In the genomic region with DNA sequence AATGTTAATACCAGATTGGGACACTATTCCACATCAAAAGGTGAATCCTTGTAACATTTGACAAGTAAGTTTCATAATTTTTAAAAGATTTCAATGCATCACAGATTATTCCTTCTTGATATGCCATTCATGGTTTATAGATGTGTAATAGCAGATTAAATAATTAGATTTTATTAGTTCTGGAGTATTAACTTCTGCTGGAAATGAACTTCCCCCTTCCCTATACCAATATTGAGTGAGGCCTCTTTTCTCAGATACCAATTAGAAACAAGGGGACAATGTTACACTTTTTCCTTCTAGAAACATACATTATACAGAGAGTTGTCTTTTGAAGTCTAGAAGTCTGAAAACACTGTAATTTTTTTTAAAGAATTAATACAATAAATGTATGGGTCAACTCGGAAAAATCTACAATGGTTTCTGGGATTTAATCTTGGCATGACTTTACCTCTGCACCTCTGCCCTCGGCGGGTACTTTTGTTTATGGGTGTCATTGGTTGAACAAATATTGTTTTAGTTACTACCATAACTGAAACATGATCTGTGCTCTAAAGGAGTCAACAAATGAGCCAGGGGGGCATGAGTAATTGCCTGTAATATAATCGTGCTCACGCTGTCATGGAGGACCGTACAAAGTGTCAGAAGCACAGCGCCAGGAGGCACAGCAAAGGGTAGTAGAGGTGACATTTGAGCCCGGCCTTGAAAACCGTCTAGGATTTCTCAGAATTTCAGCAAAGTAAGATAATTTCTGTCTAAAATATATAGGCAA, we compare ENCODE assay signal across 13 cellular contexts. TPM values are rescaled to one million over a fixed set of nuclear protein-coding genes. Genes with fewer than 3 reads are reported as not detected.
DNase-seq lines count a peak whose midpoint lies in the region; ATAC-seq, FAIRE-seq and TF ChIP-seq lines count a peak whose summit lies in the region.
"Had no signal": no experiment of that assay in that cellular context is flagged by ENCODE, and none has a peak within 500 bp of the region (broad histone marks: within the 10 kb centered on the region; RNA-seq: fewer than 3 reads in every experiment).

No MANE protein-coding gene starts in this region.

- DNase-seq in T-helper 1 cell (no peak), NCI-H2081 (lab: John Stamatoyannopoulos, UW) (peak; percentile 84 to 91), gastrocnemius medialis (peak; percentile 71 to 76), GM12892 (ENCODE audit: insufficient read length) (no peak)
- no peak for DNase-seq in activated T-helper 2 cell treated with anti-CD3 and anti-CD28 coated beads, Interferon-gamma antibody, Interleukin-2, Interleukin-4, amounts not matched to agents 10 μg/mL and 5 μg/mL and 100 μg/mL, durations not matched to agents 14 hours and 24 hours and 36 hours (ENCODE audit: low spot score)
- DNase-seq: activated T-cell treated with anti-CD3 and anti-CD28 coated beads, Interleukin-2, amount 50 U/mL, for 24 hours had no signal

- no peaks in the 10 kb centered on the region for H3K27me3 ChIP-seq in gastrocnemius medialis

- peaks cover 31 to 34% of the 10 kb centered on the region in 2 donors for H3K4me1 ChIP-seq in gastrocnemius medialis

- H3K27ac ChIP-seq in gastrocnemius medialis: peak overlapping the region; percentile 73 to 77 (median 76)
- H3K27ac ChIP-seq: VCaP had no signal

- TF ChIP-seq POLR2A in gastrocnemius medialis (IDR thresholded peaks at IDR 0.05) (no peak), GM12892 (IDR thresholded peaks at IDR 0.05; ENCODE audit: low read depth, low read length) (no peak)

- H3K27me3 Mint-ChIP-seq in T-helper 1 cell treated with Interleukin-12 subunit alpha and Interleukin-12 subunit beta and Interleukin-4 antibody, amounts not matched to agents 30 μg/mL and 1 μg/mL, for 36 hours (ENCODE audit: low read depth): no peaks in the 10 kb centered on the region
- H3K27me3 Mint-ChIP-seq in activated T-helper 2 cell treated with anti-CD3 and anti-CD28 coated beads, Interferon-gamma antibody, Interleukin-2, Interleukin-4, amounts not matched to agents 10 μg/mL and 5 μg/mL and 100 μg/mL, durations not matched to agents 14 hours and 24 hours and 36 hours (ENCODE audit: low read depth): no peaks in the 10 kb centered on the region
- H3K27me3 Mint-ChIP-seq: activated T-cell treated with anti-CD3 and anti-CD28 coated beads, Interleukin-2, amount 50 U/mL, for 24 hours; central memory CD8-positive, alpha-beta T cell; natural killer cell treated with Interleukin-12 subunit alpha and Interleukin-12 subunit beta and Interleukin-15 and Interleukin-18, amount 100 ng/mL, for 72 hours had no signal

- FAIRE-seq in GM12892 (lab: Jason Lieb, UNC): no peak
- FAIRE-seq: A204.1 had no signal

- peak overlapping the region; percentile 12 for H3K4me3 Mint-ChIP-seq in T-helper 1 cell treated with Interleukin-12 subunit alpha and Interleukin-12 subunit beta and Interleukin-4 antibody, amounts not matched to agents 30 μg/mL and 1 μg/mL, for 36 hours
- H3K4me3 Mint-ChIP-seq in activated T-helper 2 cell treated with anti-CD3 and anti-CD28 coated beads, Interferon-gamma antibody, Interleukin-2, Interleukin-4, amounts not matched to agents 10 μg/mL and 5 μg/mL and 100 μg/mL, durations not matched to agents 14 hours and 24 hours and 36 hours (ENCODE audit: low read depth): no peak overlapping the region
- H3K4me3 Mint-ChIP-seq: activated T-cell treated with anti-CD3 and anti-CD28 coated beads, Interleukin-2, amount 50 U/mL, for 24 hours; central memory CD8-positive, alpha-beta T cell had no signal

- H3K9me3 ChIP-seq in gastrocnemius medialis: no peaks in the 10 kb centered on the region

- intact Hi-C loops in activated T-helper 2 cell treated with anti-CD3 and anti-CD28 coated beads, Interferon-gamma antibody, Interleukin-2, Interleukin-4, amounts not matched to agents 10 μg/mL and 5 μg/mL and 100 μg/mL, durations not matched to agents 14 hours and 24 hours and 36 hours (cut with micrococcal nuclease): no loop called here
- intact Hi-C loops in gastrocnemius medialis (cut with DNase I; ENCODE audit: low total_unique reads): no loop called here

- ATAC-seq in gastrocnemius medialis (peak; percentile 78 to 85), HG02938 (IDR thresholded peaks at IDR 0.05; ENCODE audit: unreplicated experiment) (no peak), GM19035 (IDR thresholded peaks at IDR 0.05; ENCODE audit: unreplicated experiment) (no peak)
- ATAC-seq: natural killer cell treated with Interleukin-12 subunit alpha and Interleukin-12 subunit beta and Interleukin-15 and Interleukin-18, amount 100 ng/mL, for 72 hours had no signal

- H3K9me3 Mint-ChIP-seq in T-helper 1 cell treated with Interleukin-12 subunit alpha and Interleukin-12 subunit beta and Interleukin-4 antibody, amounts not matched to agents 30 μg/mL and 1 μg/mL, for 36 hours: no peaks in the 10 kb centered on the region
- no peaks in the 10 kb centered on the region for H3K9me3 Mint-ChIP-seq in activated T-helper 2 cell treated with anti-CD3 and anti-CD28 coated beads, Interferon-gamma antibody, Interleukin-2, Interleukin-4, amounts not matched to agents 10 μg/mL and 5 μg/mL and 100 μg/mL, durations not matched to agents 14 hours and 24 hours and 36 hours
- H3K9me3 Mint-ChIP-seq: activated T-cell treated with anti-CD3 and anti-CD28 coated beads, Interleukin-2, amount 50 U/mL, for 24 hours; central memory CD8-positive, alpha-beta T cell; natural killer cell treated with Interleukin-12 subunit alpha and Interleukin-12 subunit beta and Interleukin-15 and Interleukin-18, amount 100 ng/mL, for 72 hours had no signal

- peaks cover 32% of the 10 kb centered on the region for H3K4me1 Mint-ChIP-seq in T-helper 1 cell treated with Interleukin-12 subunit alpha and Interleukin-12 subunit beta and Interleukin-4 antibody, amounts not matched to agents 30 μg/mL and 1 μg/mL, for 36 hours (ENCODE audit: low read depth)
- H3K4me1 Mint-ChIP-seq in activated T-helper 2 cell treated with anti-CD3 and anti-CD28 coated beads, Interferon-gamma antibody, Interleukin-2, Interleukin-4, amounts not matched to agents 10 μg/mL and 5 μg/mL and 100 μg/mL, durations not matched to agents 14 hours and 24 hours and 36 hours (ENCODE audit: low read depth): peaks cover 42% of the 10 kb centered on the region

- no peak overlapping the region for H3K27ac Mint-ChIP-seq in T-helper 1 cell treated with Interleukin-12 subunit alpha and Interleukin-12 subunit beta and Interleukin-4 antibody, amounts not matched to agents 30 μg/mL and 1 μg/mL, for 36 hours
- peak overlapping the region; percentile 74 for H3K27ac Mint-ChIP-seq in activated T-helper 2 cell treated with anti-CD3 and anti-CD28 coated beads, Interferon-gamma antibody, Interleukin-2, Interleukin-4, amounts not matched to agents 10 μg/mL and 5 μg/mL and 100 μg/mL, durations not matched to agents 14 hours and 24 hours and 36 hours

- peaks cover 29% of the 10 kb centered on the region for H3K36me3 Mint-ChIP-seq in T-helper 1 cell treated with Interleukin-12 subunit alpha and Interleukin-12 subunit beta and Interleukin-4 antibody, amounts not matched to agents 30 μg/mL and 1 μg/mL, for 36 hours (ENCODE audit: low read depth)
- peaks cover 46% of the 10 kb centered on the region for H3K36me3 Mint-ChIP-seq in activated T-helper 2 cell treated with anti-CD3 and anti-CD28 coated beads, Interferon-gamma antibody, Interleukin-2, Interleukin-4, amounts not matched to agents 10 μg/mL and 5 μg/mL and 100 μg/mL, durations not matched to agents 14 hours and 24 hours and 36 hours (ENCODE audit: low read depth)
- H3K36me3 Mint-ChIP-seq: natural killer cell treated with Interleukin-12 subunit alpha and Interleukin-12 subunit beta and Interleukin-15 and Interleukin-18, amount 100 ng/mL, for 72 hours had no signal

- H3K4me3 ChIP-seq in gastrocnemius medialis: peak overlapping the region in 3 of 4 donors; percentile 1 to 24 (median 7)

- no peaks in the 10 kb centered on the region for H3K36me3 ChIP-seq in gastrocnemius medialis

- no peak for TF ChIP-seq CTCF in gastrocnemius medialis (IDR thresholded peaks at IDR 0.05 in 4 of 5, conservative IDR thresholded peaks at IDR 0.05 in 1 of 5)

- in situ Hi-C loops in gastrocnemius medialis (cut with MboI; ENCODE audit: low sequenced_read_pairs in 4 of 4): loop anchor here in 2 of 4 donors (10.0 to 25.0 kb wide), 2 partner anchors 129 to 322 kb away; a partner anchor contains a TSS

RNA-seq across cellular contexts. Expression of a gene that starts 8.2 kb away (rescaled TPM):
- 34.3 and 40.9 TPM in 2 replicates for total RNA-seq in activated T-helper 2 cell treated with anti-CD3 and anti-CD28 coated beads, Interferon-gamma antibody, Interleukin-2, Interleukin-4, amounts not matched to agents 10 μg/mL and 5 μg/mL and 100 μg/mL, durations not matched to agents 14 hours and 24 hours and 36 hours
- total RNA-seq in gastrocnemius medialis: 1 to 10 TPM; 3.8 to 7.9 (median 5.6) TPM
- 9.8 TPM for polyA plus RNA-seq in GM12892 (2012; ENCODE audit: missing spikeins)

Comparison
In these comparisons a context has a peak if more than half of its experiments do, and no peak if none do; other contexts are left out.
1. DNase-seq: peak in NCI-H2081 (2 of 2) and gastrocnemius medialis (2 of 2); none in T-helper 1 cell (0 of 5), activated T-helper 2 cell treated with anti-CD3 and anti-CD28 coated beads, Interferon-gamma antibody, Interleukin-2, Interleukin-4, amounts not matched to agents 10 μg/mL and 5 μg/mL and 100 μg/mL, durations not matched to agents 14 hours and 24 hours and 36 hours (single experiment) and GM12892 (single experiment).
2. ATAC-seq: peak in gastrocnemius medialis (2 of 2); none in HG02938 (single experiment) and GM19035 (single experiment).